In the genomic region with DNA sequence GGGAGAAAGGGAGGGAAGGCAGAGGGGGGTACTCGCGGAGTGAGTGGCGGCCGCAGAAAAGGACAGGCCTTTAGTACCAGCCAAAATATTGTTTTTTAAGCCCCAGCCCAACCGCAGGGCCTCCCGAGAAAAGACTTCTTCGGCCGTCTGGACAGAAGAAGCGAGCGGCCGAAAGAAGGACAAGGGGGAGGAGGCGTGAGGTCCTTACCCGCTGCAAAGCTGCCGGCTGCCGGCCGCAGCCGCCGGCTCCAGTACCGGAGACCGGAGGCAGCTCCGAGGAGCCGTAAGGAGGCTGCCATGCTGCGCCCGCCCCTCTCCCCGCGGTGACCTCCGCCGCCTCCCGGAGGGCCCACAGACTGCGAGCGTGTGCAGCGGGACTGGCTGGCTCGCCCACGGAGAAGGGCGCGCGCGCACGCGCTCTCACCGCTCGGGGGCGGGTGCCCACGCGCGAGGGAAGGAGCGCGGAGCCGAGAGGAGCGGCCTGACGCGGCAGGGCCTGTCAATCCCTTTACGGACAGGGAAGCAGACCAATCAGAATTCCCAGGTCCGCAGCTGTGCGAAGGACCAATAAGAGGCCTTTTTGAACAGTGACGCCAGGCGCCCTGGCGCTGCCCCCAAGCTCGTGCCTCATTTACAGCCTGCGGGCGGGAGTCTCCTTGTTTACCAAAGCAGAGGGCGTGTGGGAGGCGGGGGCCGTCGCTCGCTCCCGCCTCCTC, we compare ENCODE assay signal across 8 cellular contexts. TPM values are rescaled to one million over a fixed set of nuclear protein-coding genes. Genes with fewer than 3 reads are reported as not detected.
A peak's percentile ranks its signal among the peaks of the same experiment; 100 is the strongest.
DNase-seq lines count a peak whose midpoint lies in the region; ATAC-seq, FAIRE-seq and TF ChIP-seq lines count a peak whose summit lies in the region.

Gene HIBADH, minus strand, starts transcription at position 394 of the 716 bp plus-strand sequence. Its CDS starts 95 bp downstream, at position 299.

- no peaks in the 10 kb centered on the region for H3K4me1 ChIP-seq in cardiac muscle cell (ENCODE audit: low read depth)
- H3K4me1 ChIP-seq in parathyroid adenoma = no peaks in the 10 kb centered on the region
- peaks cover 0 to 25% (median 9%) of the 10 kb centered on the region in 4 donors for H3K4me1 ChIP-seq in tibial nerve

- peak within 1 kb of the TSS; percentile 13 for H3K27ac ChIP-seq in adipose tissue (ENCODE audit: low read depth, low read length)
- peak within 1 kb of the TSS; percentile 80 for H3K27ac ChIP-seq in cardiac muscle cell
- H3K27ac ChIP-seq in parathyroid adenoma = peak within 1 kb of the TSS; percentile 79
- H3K27ac ChIP-seq in tibial nerve = peak within 1 kb of the TSS; percentile 90 to 97 (median 92)

- peak within 1 kb of the TSS; percentile 96 for H2AFZ ChIP-seq in parathyroid adenoma

- peak within 1 kb of the TSS; percentile 81 to 85 (median 83) for H3K4me3 Mint-ChIP-seq in T-cell

- TF ChIP-seq CTCF in cardiac muscle cell (IDR thresholded peaks at IDR 0.05; ENCODE audit: low read depth, low read length) (peak; percentile 2), parathyroid adenoma (IDR thresholded peaks at IDR 0.05) (no peak), tibial nerve (IDR thresholded peaks at IDR 0.05) (peak in 4 of 5 experiments; percentile 8 to 76 (median 46))

- H3K4me3 ChIP-seq in cardiac muscle cell = peak within 1 kb of the TSS; percentile 64
- peak within 1 kb of the TSS; percentile 65 for H3K4me3 ChIP-seq in parathyroid adenoma (ENCODE audit: low read depth, low read length)
- H3K4me3 ChIP-seq in tibial nerve = peak within 1 kb of the TSS; percentile 57 to 97 (median 88)

- no peaks in the 10 kb centered on the region for H3K27me3 Mint-ChIP-seq in T-cell

- H3K9me3 ChIP-seq in cardiac muscle cell (ENCODE audit: low read depth) (no peaks in the 10 kb centered on the region), parathyroid adenoma (ENCODE audit: control insufficient read depth, low read length) (no peaks in the 10 kb centered on the region), tibial nerve (no peaks in the 10 kb centered on the region)

- H3K9me3 Mint-ChIP-seq in T-cell = no peaks in the 10 kb centered on the region

- FAIRE-seq in GM12891 (lab: Jason Lieb, UNC) = peak; percentile 98

- POLR2A ChIA-PET in T-cell (lab: Charles Lee) = interaction anchor here in 1 of 2 donors (0.5 to 1.2 kb wide), 3 partner anchors 8 to 981 kb away, joined by 4 to 11 read pairs (median 5); no protein-coding TSS in a partner anchor

- peak; percentile 99 for ATAC-seq in HG02840 (IDR thresholded peaks at IDR 0.05; ENCODE audit: low FRiP score, unreplicated experiment)
- ATAC-seq in T-cell (replicated peaks in 1 of 4) = peak; percentile 96 to 98 (median 96)

- CTCF ChIA-PET in T-cell (lab: Charles Lee) = interaction anchor here in 1 of 2 donors (1.0 to 1.6 kb wide), 4 partner anchors 21 to 82 kb away, joined by 3 to 5 read pairs (median 4); no protein-coding TSS in a partner anchor

- peak; percentile 90 for DNase-seq in GM12891 (ENCODE audit: insufficient read length, low spot score)
- DNase-seq in NCI-H1436 treated with DMSO at 0.1 percent for 48 hours (lab: John Stamatoyannopoulos, UW) = peak; percentile 95
- peak; percentile 86 to 99 (median 96) for DNase-seq in T-cell
- DNase-seq in cardiac muscle cell (ENCODE audit: low read depth in 1 of 2, low spot score in 1 of 2) = peak; percentile 98 to 100
- DNase-seq in tibial nerve (ENCODE audit: low spot score in 2 of 2) = peak; percentile 98

- H3K79me2 ChIP-seq in parathyroid adenoma = no peaks in the 10 kb centered on the region

- TF ChIP-seq POLR2A in GM12891 (IDR thresholded peaks at IDR 0.05; ENCODE audit: low read depth, low read length) (no peak), tibial nerve (IDR thresholded peaks at IDR 0.05) (peak; percentile 90 to 97)

- H3K4me2 ChIP-seq in parathyroid adenoma (ENCODE audit: low read length) = peak within 1 kb of the TSS; percentile 93

- no peaks in the 10 kb centered on the region for H3K36me3 Mint-ChIP-seq in T-cell

- peak within 1 kb of the TSS; percentile 84 for H3K9ac ChIP-seq in parathyroid adenoma

- no peaks in the 10 kb centered on the region for H3K27me3 ChIP-seq in cardiac muscle cell
- no peaks in the 10 kb centered on the region for H3K27me3 ChIP-seq in parathyroid adenoma (ENCODE audit: control insufficient read depth, insufficient read depth, low read length)
- no peaks in the 10 kb centered on the region for H3K27me3 ChIP-seq in tibial nerve

- 0% methylated on average over 54 to 67 of the region's 67 CpGs for WGBS in adipose tissue, 3 donors
- WGBS in tibial nerve, 2 donors = 0% methylated on average over 39 to 63 of the region's 67 CpGs

- H3K36me3 ChIP-seq in cardiac muscle cell (no peaks in the 10 kb centered on the region), parathyroid adenoma (ENCODE audit: control insufficient read depth, insufficient read depth, low read length) (no peaks in the 10 kb centered on the region), tibial nerve (peaks cover 0 to 6% (median 0%) of the 10 kb centered on the region in 3 donors)

- peaks cover 11 to 26% (median 20%) of the 10 kb centered on the region in 3 donors for H3K4me1 Mint-ChIP-seq in T-cell

- H3K27ac Mint-ChIP-seq in T-cell = peak within 1 kb of the TSS; percentile 84 to 93

- TF ChIP-seq EP300 in tibial nerve (IDR thresholded peaks at IDR 0.05) = peak; percentile 97 to 99

TF ChIP-seq in GM12891, 5 proteins besides CTCF, POLR2A, EP300 and RAD21:
- TF ChIP-seq TAF1 (IDR thresholded peaks at IDR 0.05; ENCODE audit: low read depth, low read length) = no peak; the same call in 1 of the 2 replicates
- no peak for TF ChIP-seq PAX5 (IDR thresholded peaks at IDR 0.05; ENCODE audit: insufficient read depth, low read length, severe bottlenecking)
- 0 out of 2 replicates have a peak, but pooled peaks have one; percentile 20 for TF ChIP-seq POU2F2 (IDR thresholded peaks at IDR 0.05; ENCODE audit: low read depth, low read length)
- no peak for TF ChIP-seq POLR2AphosphoS5 (IDR thresholded peaks at IDR 0.05; ENCODE audit: low read depth, low read length)
- TF ChIP-seq SPI1 (IDR thresholded peaks at IDR 0.05; ENCODE audit: low read depth, low read length) = no peak

RNA-seq across cellular contexts. Expression of gene HIBADH, which starts in this region (rescaled TPM):
- polyA plus RNA-seq in GM12891 (2012; ENCODE audit: low read depth, missing spikeins) = 10.6 TPM
- total RNA-seq in T-cell = 10 to 100 TPM in 4 of 5 donors, 1 to 10 TPM in 1; 9.8 to 12.5 (median 12.0) TPM
- polyA plus RNA-seq in adipose tissue = 10 to 100 TPM; 15.0 to 68.2 (median 51.2) TPM
- total RNA-seq in cardiac muscle cell = 62.5 and 70.5 TPM in 2 replicates
- polyA plus RNA-seq in cardiac muscle cell = 83.8 and 102 TPM in 2 replicates
- total RNA-seq in tibial nerve = 10 to 100 TPM; 36.6 to 44.0 (median 41.7) TPM

Comparison
In these comparisons a context has a peak if more than half of its experiments do, and no peak if none do; other contexts are left out.
1. Peak in every context shown above with its lines: DNase-seq, ATAC-seq, H3K4me3 ChIP-seq and H3K27ac ChIP-seq.
2. H3K27ac ChIP-seq: peak in every context shown above with its lines; median percentile 92 in tibial nerve; 80 in cardiac muscle cell; 79 in parathyroid adenoma; 13 in adipose tissue.